Comparison of ENCODE assay signal across 24 cellular contexts in the genomic region with DNA sequence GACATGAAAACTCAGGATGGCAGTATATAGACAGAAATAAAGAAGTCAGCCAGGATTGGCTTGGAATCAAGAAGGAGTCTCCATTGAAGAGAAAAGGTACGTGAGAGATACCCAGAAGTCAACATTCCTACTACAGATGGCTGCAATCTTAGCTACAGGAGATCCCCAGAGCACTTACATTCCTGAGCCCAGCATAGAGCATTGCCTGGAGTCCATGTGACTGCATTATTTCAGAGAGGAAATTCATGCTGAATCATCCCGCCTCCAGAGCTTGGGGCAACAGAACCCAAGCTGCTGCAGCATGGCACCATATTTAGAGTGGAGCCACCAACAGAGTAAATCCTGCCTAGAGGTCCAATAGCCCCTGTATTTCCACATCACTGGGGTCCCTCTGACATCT.
"Had no signal": no experiment of that assay in that cellular context is flagged by ENCODE, and none has a peak within 500 bp of the region (broad histone marks: within the 10 kb centered on the region; RNA-seq: fewer than 3 reads in every experiment).

No MANE protein-coding gene starts in this region.

- H3K27ac ChIP-seq: adrenal gland, cardiac muscle cell, foreskin keratinocyte, sigmoid colon, thoracic aorta, WERI-Rb-1 had no signal

- H3K27me3 ChIP-seq: adrenal gland, cardiac muscle cell, foreskin keratinocyte, sigmoid colon had no signal

- H3K4me1 Mint-ChIP-seq: nephron; stimulated activated memory B cell treated with anti-CD40 and anti-IgM and Interleukin-4, amounts not matched to agents 10 μg/mL and 1 μg/mL and 100 μg/mL, for 72 hours had no signal

- H3K36me3 Mint-ChIP-seq: activated naive CD4-positive, alpha-beta T cell treated with anti-CD3 and anti-CD28 coated beads, Interleukin-2, amount 50 U/mL, for 24 hours; stimulated activated memory B cell treated with anti-CD40 and anti-IgM and Interleukin-4, amounts not matched to agents 10 μg/mL and 1 μg/mL and 100 μg/mL, for 72 hours had no signal

- H3K4me1 ChIP-seq: adrenal gland, foreskin keratinocyte, sigmoid colon had no signal

- H3K27me3 Mint-ChIP-seq: activated naive CD4-positive, alpha-beta T cell treated with anti-CD3 and anti-CD28 coated beads, Interleukin-2, amount 50 U/mL, for 24 hours; effector memory CD8-positive, alpha-beta T cell; stimulated activated memory B cell treated with anti-CD40 and anti-IgM and Interleukin-4, amounts not matched to agents 10 μg/mL and 1 μg/mL and 100 μg/mL, for 72 hours had no signal

- H3K27ac Mint-ChIP-seq: activated naive CD4-positive, alpha-beta T cell treated with anti-CD3 and anti-CD28 coated beads, Interleukin-2, amount 50 U/mL, for 24 hours; effector memory CD8-positive, alpha-beta T cell; nephron; stimulated activated memory B cell treated with anti-CD40 and anti-IgM and Interleukin-4, amounts not matched to agents 10 μg/mL and 1 μg/mL and 100 μg/mL, for 72 hours had no signal

- H3K4me3 ChIP-seq: adrenal gland, cardiac muscle cell, lung, sigmoid colon, thoracic aorta had no signal

- DNase-seq: activated CD4-positive, alpha-beta T cell treated with anti-CD3 and anti-CD28 coated beads for 1 hour; activated CD8-positive, alpha-beta memory T cell treated with anti-CD3 and anti-CD28 coated beads for 24 hours; activated CD8-positive, alpha-beta memory T cell treated with anti-CD3 and anti-CD28 coated beads, Interleukin-2, amount 50 U/mL, for 48 hours; activated effector memory CD4-positive, alpha-beta T cell treated with anti-CD3 and anti-CD28 coated beads, Interleukin-2, amount 50 U/mL, for 16 hours; activated T-cell treated with anti-CD3 and anti-CD28 coated beads, Interleukin-2, amount 50 U/mL, for 48 hours; adrenal gland; effector memory CD8-positive, alpha-beta T cell; glutamatergic neuron; hypothalamus; kidney; midbrain; nucleus accumbens; sigmoid colon; stimulated activated CD4-positive, alpha-beta T cell treated with anti-CD3 and anti-CD28 coated beads, Interleukin-4, amount 100 ng/mL, for 4 hours; WERI-Rb-1 had no signal

- FAIRE-seq: astrocyte, kidney had no signal

- H3K4me3 Mint-ChIP-seq: activated naive CD4-positive, alpha-beta T cell treated with anti-CD3 and anti-CD28 coated beads, Interleukin-2, amount 50 U/mL, for 24 hours; effector memory CD8-positive, alpha-beta T cell; nephron; stimulated activated memory B cell treated with anti-CD40 and anti-IgM and Interleukin-4, amounts not matched to agents 10 μg/mL and 1 μg/mL and 100 μg/mL, for 72 hours had no signal

- ATAC-seq: effector memory CD8-positive, alpha-beta T cell; foreskin keratinocyte; left lobe of liver; stimulated activated memory B cell treated with anti-CD40 and anti-IgM and Interleukin-4, amounts not matched to agents 10 μg/mL and 1 μg/mL and 100 μg/mL, for 72 hours had no signal

- H3K36me3 ChIP-seq: adrenal gland, cardiac muscle cell, sigmoid colon, thoracic aorta, WERI-Rb-1 had no signal
